ENCODE assay signal across 2 cellular contexts in the genomic region with DNA sequence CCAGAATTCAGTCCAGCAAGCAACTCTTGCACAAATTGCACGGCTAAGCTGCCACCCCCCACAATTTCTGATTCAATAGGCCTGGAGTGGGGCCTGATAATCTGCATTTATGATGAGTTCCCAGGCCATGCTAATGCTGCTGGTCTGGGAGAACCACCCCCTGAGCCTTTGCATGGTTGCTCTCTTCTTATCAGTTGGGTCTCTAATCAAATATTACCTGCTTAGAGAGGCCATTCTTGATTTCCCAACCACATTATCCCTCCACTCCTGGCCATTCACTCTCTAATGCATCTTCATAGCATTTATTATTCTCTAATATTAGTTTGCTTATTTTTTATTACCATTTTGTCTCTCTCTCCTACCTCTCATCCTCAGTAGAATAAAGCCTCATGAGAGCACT.
TF ChIP-seq lines count a peak whose summit lies in the region.

No MANE protein-coding gene starts in this region.

TF ChIP-seq in HepG2, 621 proteins besides CTCF, POLR2A, EP300 and RAD21:
- TF ChIP-seq RERE (CRISPR knock-in tag; IDR thresholded peaks at IDR 0.05; ENCODE audit: low read depth) (no peak), ZNF616 (CRISPR knock-in tag; IDR thresholded peaks at IDR 0.05; ENCODE audit: low read depth) (no peak), NFE2L2 (IDR thresholded peaks at IDR 0.05; ENCODE audit: low read length) (no peak), FLYWCH1 (CRISPR knock-in tag; IDR thresholded peaks at IDR 0.05) (no peak), ZNF615 (CRISPR knock-in tag; IDR thresholded peaks at IDR 0.05; ENCODE audit: borderline replicate concordance) (no peak), HDAC6 (IDR thresholded peaks at IDR 0.05; ENCODE audit: low read depth, low read length) (no peak), SALL1 (CRISPR knock-in tag; IDR thresholded peaks at IDR 0.05) (no peak), FOXM1 (CRISPR knock-in tag; IDR thresholded peaks at IDR 0.05) (no peak), ERF (CRISPR knock-in tag; IDR thresholded peaks at IDR 0.05) (no peak), ZNF260 (CRISPR knock-in tag; IDR thresholded peaks at IDR 0.05; ENCODE audit: borderline replicate concordance, low read depth) (no peak), IRF1 (CRISPR knock-in tag; IDR thresholded peaks at IDR 0.05; ENCODE audit: low read depth) (no peak), RXRA (CRISPR knock-in tag; IDR thresholded peaks at IDR 0.05) (no peak), ELF4 (CRISPR knock-in tag; IDR thresholded peaks at IDR 0.05; ENCODE audit: borderline replicate concordance) (no peak)
- TF ChIP-seq, protein P1, sequence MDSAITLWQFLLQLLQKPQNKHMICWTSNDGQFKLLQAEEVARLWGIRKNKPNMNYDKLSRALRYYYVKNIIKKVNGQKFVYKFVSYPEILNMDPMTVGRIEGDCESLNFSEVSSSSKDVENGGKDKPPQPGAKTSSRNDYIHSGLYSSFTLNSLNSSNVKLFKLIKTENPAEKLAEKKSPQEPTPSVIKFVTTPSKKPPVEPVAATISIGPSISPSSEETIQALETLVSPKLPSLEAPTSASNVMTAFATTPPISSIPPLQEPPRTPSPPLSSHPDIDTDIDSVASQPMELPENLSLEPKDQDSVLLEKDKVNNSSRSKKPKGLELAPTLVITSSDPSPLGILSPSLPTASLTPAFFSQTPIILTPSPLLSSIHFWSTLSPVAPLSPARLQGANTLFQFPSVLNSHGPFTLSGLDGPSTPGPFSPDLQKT (CRISPR knock-in tag; IDR thresholded peaks at IDR 0.05; ENCODE audit: borderline replicate concordance) = no peak
- TF ChIP-seq, protein P2, sequence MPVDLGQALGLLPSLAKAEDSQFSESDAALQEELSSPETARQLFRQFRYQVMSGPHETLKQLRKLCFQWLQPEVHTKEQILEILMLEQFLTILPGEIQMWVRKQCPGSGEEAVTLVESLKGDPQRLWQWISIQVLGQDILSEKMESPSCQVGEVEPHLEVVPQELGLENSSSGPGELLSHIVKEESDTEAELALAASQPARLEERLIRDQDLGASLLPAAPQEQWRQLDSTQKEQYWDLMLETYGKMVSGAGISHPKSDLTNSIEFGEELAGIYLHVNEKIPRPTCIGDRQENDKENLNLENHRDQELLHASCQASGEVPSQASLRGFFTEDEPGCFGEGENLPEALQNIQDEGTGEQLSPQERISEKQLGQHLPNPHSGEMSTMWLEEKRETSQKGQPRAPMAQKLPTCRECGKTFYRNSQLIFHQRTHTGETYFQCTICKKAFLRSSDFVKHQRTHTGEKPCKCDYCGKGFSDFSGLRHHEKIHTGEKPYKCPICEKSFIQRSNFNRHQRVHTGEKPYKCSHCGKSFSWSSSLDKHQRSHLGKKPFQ (CRISPR knock-in tag; IDR thresholded peaks at IDR 0.05; ENCODE audit: insufficient replicate concordance) = no peak
- TF ChIP-seq, protein P3, sequence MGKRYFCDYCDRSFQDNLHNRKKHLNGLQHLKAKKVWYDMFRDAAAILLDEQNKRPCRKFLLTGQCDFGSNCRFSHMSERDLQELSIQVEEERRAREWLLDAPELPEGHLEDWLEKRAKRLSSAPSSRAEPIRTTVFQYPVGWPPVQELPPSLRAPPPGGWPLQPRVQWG (CRISPR knock-in tag; IDR thresholded peaks at IDR 0.05; ENCODE audit: borderline replicate concordance, low read depth) = no peak
- TF ChIP-seq, protein P4, sequence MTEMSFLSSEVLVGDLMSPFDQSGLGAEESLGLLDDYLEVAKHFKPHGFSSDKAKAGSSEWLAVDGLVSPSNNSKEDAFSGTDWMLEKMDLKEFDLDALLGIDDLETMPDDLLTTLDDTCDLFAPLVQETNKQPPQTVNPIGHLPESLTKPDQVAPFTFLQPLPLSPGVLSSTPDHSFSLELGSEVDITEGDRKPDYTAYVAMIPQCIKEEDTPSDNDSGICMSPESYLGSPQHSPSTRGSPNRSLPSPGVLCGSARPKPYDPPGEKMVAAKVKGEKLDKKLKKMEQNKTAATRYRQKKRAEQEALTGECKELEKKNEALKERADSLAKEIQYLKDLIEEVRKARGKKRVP (CRISPR knock-in tag; IDR thresholded peaks at IDR 0.05) = no peak

TF ChIP-seq in GM23338, 12 proteins besides CTCF, POLR2A, EP300 and RAD21 (continued from another document):
- TF ChIP-seq, protein P5, sequence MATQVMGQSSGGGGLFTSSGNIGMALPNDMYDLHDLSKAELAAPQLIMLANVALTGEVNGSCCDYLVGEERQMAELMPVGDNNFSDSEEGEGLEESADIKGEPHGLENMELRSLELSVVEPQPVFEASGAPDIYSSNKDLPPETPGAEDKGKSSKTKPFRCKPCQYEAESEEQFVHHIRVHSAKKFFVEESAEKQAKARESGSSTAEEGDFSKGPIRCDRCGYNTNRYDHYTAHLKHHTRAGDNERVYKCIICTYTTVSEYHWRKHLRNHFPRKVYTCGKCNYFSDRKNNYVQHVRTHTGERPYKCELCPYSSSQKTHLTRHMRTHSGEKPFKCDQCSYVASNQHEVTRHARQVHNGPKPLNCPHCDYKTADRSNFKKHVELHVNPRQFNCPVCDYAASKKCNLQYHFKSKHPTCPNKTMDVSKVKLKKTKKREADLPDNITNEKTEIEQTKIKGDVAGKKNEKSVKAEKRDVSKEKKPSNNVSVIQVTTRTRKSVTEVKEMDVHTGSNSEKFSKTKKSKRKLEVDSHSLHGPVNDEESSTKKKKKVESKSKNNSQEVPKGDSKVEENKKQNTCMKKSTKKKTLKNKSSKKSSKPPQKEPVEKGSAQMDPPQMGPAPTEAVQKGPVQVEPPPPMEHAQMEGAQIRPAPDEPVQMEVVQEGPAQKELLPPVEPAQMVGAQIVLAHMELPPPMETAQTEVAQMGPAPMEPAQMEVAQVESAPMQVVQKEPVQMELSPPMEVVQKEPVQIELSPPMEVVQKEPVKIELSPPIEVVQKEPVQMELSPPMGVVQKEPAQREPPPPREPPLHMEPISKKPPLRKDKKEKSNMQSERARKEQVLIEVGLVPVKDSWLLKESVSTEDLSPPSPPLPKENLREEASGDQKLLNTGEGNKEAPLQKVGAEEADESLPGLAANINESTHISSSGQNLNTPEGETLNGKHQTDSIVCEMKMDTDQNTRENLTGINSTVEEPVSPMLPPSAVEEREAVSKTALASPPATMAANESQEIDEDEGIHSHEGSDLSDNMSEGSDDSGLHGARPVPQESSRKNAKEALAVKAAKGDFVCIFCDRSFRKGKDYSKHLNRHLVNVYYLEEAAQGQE (IDR thresholded peaks at IDR 0.05; ENCODE audit: unreplicated experiment) = no peak
- TF ChIP-seq EZH2 (IDR thresholded peaks at IDR 0.05; ENCODE audit: low read depth, unreplicated experiment) = no peak
